Comparison of ENCODE assay signal across 21 cellular contexts in genomic region chr18:37483984-37484892, GRCh38.
DNase-seq lines count a peak whose midpoint lies in the region; ATAC-seq, FAIRE-seq and TF ChIP-seq lines count a peak whose summit lies in the region.
"Had no signal": no experiment of that assay in that cellular context is flagged by ENCODE, and none has a peak within 500 bp of the region (broad histone marks: within the 10 kb centered on the region; RNA-seq: fewer than 3 reads in every experiment).

No MANE protein-coding gene starts in this region.

- H3K4me1 Mint-ChIP-seq in astrocyte (ENCODE audit: low read depth, unreplicated experiment), result no peaks in the 10 kb centered on the region
- H3K4me1 Mint-ChIP-seq: immature natural killer cell had no signal

- no peak overlapping the region for H2AFZ ChIP-seq in astrocyte (ENCODE audit: low read depth, low read length)

- peak; percentile 48 for FAIRE-seq in D721Med (lab: Jason Lieb, UNC)
- FAIRE-seq in astrocyte (lab: Jason Lieb, UNC), result no peak

- H3K79me2 ChIP-seq in astrocyte (ENCODE audit: insufficient read depth, low read length), result no peaks in the 10 kb centered on the region
- H3K79me2 ChIP-seq: parathyroid adenoma had no signal

- peak overlapping the region; percentile 57 for H3K4me3 ChIP-seq in HUES48 (ENCODE audit: low read depth, low read length)
- no peak overlapping the region for H3K4me3 ChIP-seq in astrocyte (ENCODE audit: insufficient read depth, low read depth, low read length)
- H3K4me3 ChIP-seq: tibial nerve had no signal

- ATAC-seq in GM18870 (IDR thresholded peaks at IDR 0.05; ENCODE audit: unreplicated experiment), result no peak
- no peak for ATAC-seq in GM21717 (IDR thresholded peaks at IDR 0.05; ENCODE audit: unreplicated experiment)
- ATAC-seq: gastroesophageal sphincter had no signal

- no peaks in the 10 kb centered on the region for H4K20me1 ChIP-seq in astrocyte (ENCODE audit: insufficient read depth, low read length)

- no peak overlapping the region for H3K27ac Mint-ChIP-seq in astrocyte (ENCODE audit: unreplicated experiment)
- H3K27ac Mint-ChIP-seq: HFFc6, immature natural killer cell had no signal

- H3K27me3 ChIP-seq in HUES48 (ENCODE audit: control insufficient read depth, insufficient read depth, low read length), result peaks cover 40% of the 10 kb centered on the region
- peaks cover 19% of the 10 kb centered on the region for H3K27me3 ChIP-seq in astrocyte (ENCODE audit: insufficient read depth, low read length)

- H3K4me1 ChIP-seq in HUES48 (ENCODE audit: control insufficient read depth, insufficient read depth, low read length) (peaks cover 30% of the 10 kb centered on the region), astrocyte (ENCODE audit: insufficient read depth, low read length) (no peaks in the 10 kb centered on the region)

- H3K27ac ChIP-seq in HUES48 (ENCODE audit: low read depth, low read length), result peak overlapping the region; percentile 74
- no peak overlapping the region for H3K27ac ChIP-seq in astrocyte (ENCODE audit: low read depth, low read length)
- H3K27ac ChIP-seq: esophagus muscularis mucosa, gastroesophageal sphincter, KMS-11, parathyroid adenoma, sigmoid colon, tibial nerve had no signal

- H3K36me3 Mint-ChIP-seq in astrocyte (ENCODE audit: low read depth, unreplicated experiment), result no peaks in the 10 kb centered on the region

- H3K36me3 ChIP-seq in HUES48 (ENCODE audit: control insufficient read depth, insufficient read depth, low read length) (no peaks in the 10 kb centered on the region), astrocyte (ENCODE audit: insufficient read depth, low read length) (no peaks in the 10 kb centered on the region)
- H3K36me3 ChIP-seq: esophagus muscularis mucosa, gastroesophageal sphincter, sigmoid colon, tibial nerve had no signal

- H3K4me3 Mint-ChIP-seq in astrocyte (ENCODE audit: unreplicated experiment), result peak overlapping the region; percentile 46
- H3K4me3 Mint-ChIP-seq: HFFc6 had no signal

- H3K9ac ChIP-seq in HUES48 (ENCODE audit: low read depth, low read length) (peak overlapping the region; percentile 67; the same call in 1 of the 2 replicates), astrocyte (ENCODE audit: low read length) (no peak overlapping the region)
- H3K9ac ChIP-seq: KMS-11, parathyroid adenoma had no signal

- H3K9me3 ChIP-seq in HUES48 (ENCODE audit: control insufficient read depth, insufficient read depth, low read length) (no peaks in the 10 kb centered on the region), astrocyte (ENCODE audit: insufficient read depth, low read depth, low read length) (no peaks in the 10 kb centered on the region)
- H3K9me3 ChIP-seq: esophagus muscularis mucosa, gastroesophageal sphincter, sigmoid colon, tibial nerve had no signal

- no peaks in the 10 kb centered on the region for H3K9me3 Mint-ChIP-seq in astrocyte (ENCODE audit: unreplicated experiment)
- H3K9me3 Mint-ChIP-seq: HFFc6 had no signal

- peaks cover 73% of the 10 kb centered on the region for H3K27me3 Mint-ChIP-seq in astrocyte (ENCODE audit: low read depth, unreplicated experiment)

- DNase-seq in D721Med (ENCODE audit: insufficient read length, low spot score), result no peak
- DNase-seq in astrocyte (ENCODE audit: low read depth), result no peak
- DNase-seq in left kidney (ENCODE audit: low read depth, low spot score), result peak; percentile 39
- DNase-seq in NK-92 (lab: John Stamatoyannopoulos, UW; ENCODE audit: unreplicated experiment), result no peak
- DNase-seq in stimulated activated CD4-positive, alpha-beta T cell treated with anti-CD3 and anti-CD28 coated beads, Interleukin-2, amount 100 ng/mL, for 48 hours, result no peak
- DNase-seq: activated CD4-positive, alpha-beta T cell treated with anti-CD3 and anti-CD28 coated beads, Interleukin-2, amount 50 U/mL, for 4 hours; central memory CD4-positive, alpha-beta T cell; DMS79 treated with DMSO at 0.1 percent for 48 hours; HFFc6; immature natural killer cell; NCI-H2171 treated with DMSO at 0.1 percent for 48 hours; sigmoid colon; stimulated activated naive CD4-positive, alpha-beta T cell had no signal

- H3K4me2 ChIP-seq in astrocyte (ENCODE audit: low read length), result no peak overlapping the region
- H3K4me2 ChIP-seq: KMS-11 had no signal

- TF ChIP-seq CTCF in D721Med (IDR thresholded peaks at IDR 0.05; ENCODE audit: insufficient read depth, missing control alignments) (no peak), astrocyte (IDR thresholded peaks at IDR 0.05; ENCODE audit: insufficient read depth, low read depth, low read length) (no peak)
